In genomic region chr1:206612129-206612876, GRCh38 we compare ENCODE assay signal across 1 cellular context.
TF ChIP-seq lines count a peak whose summit lies in the region.

TSS of gene EIF2D (minus strand) at chr1:206612465. CDS start at chr1:206612342, 123 bp downstream.

TF ChIP-seq in HepG2, 621 proteins besides CTCF, POLR2A, EP300 and RAD21 (continued from another document and continues in another):
- TF ChIP-seq ZNF280B (CRISPR knock-in tag; IDR thresholded peaks at IDR 0.05; ENCODE audit: borderline replicate concordance) (peak; percentile 89), ZFP37 (CRISPR knock-in tag; IDR thresholded peaks at IDR 0.05; ENCODE audit: borderline replicate concordance) (peak; percentile 88; the same call in 1 of the 2 replicates), U2AF2 (IDR thresholded peaks at IDR 0.05; ENCODE audit: low read depth, low read length) (0 out of 2 replicates have a peak, but pooled peaks have one; percentile 59), ZMYM2 (CRISPR knock-in tag; IDR thresholded peaks at IDR 0.05) (peak; percentile 58), RFX3 (CRISPR knock-in tag; IDR thresholded peaks at IDR 0.05) (no peak), ZNF512 (CRISPR knock-in tag; IDR thresholded peaks at IDR 0.05) (0 out of 2 replicates have a peak, but pooled peaks have one; percentile 83), NFYB (CRISPR knock-in tag; IDR thresholded peaks at IDR 0.05) (peak; percentile 49; the same call in 1 of the 2 replicates), ARID5B (CRISPR knock-in tag; IDR thresholded peaks at IDR 0.05) (peak; percentile 89), ZNF672 (CRISPR knock-in tag; IDR thresholded peaks at IDR 0.05) (0 out of 2 replicates have a peak, but pooled peaks have one; percentile 43), GMEB1 (CRISPR knock-in tag; IDR thresholded peaks at IDR 0.05; ENCODE audit: borderline replicate concordance) (peak; percentile 77), AKNA (CRISPR knock-in tag; IDR thresholded peaks at IDR 0.05; ENCODE audit: borderline replicate concordance) (no peak), NR2F1 (CRISPR knock-in tag; IDR thresholded peaks at IDR 0.05) (0 out of 4 replicates have a peak, but pooled peaks have one; percentile 39 to 41), ZHX2 (IDR thresholded peaks at IDR 0.05; ENCODE audit: low read depth) (peak; percentile 83), ZHX2 (CRISPR knock-in tag; IDR thresholded peaks at IDR 0.05; ENCODE audit: borderline replicate concordance) (0 out of 2 replicates have a peak, but pooled peaks have one; percentile 30), ZNF24 (IDR thresholded peaks at IDR 0.05) (peak; percentile 78), RFX1 (IDR thresholded peaks at IDR 0.05) (no peak), ZNF879 (CRISPR knock-in tag; IDR thresholded peaks at IDR 0.05) (0 out of 2 replicates have a peak, but pooled peaks have one; percentile 79), RFX5 (IDR thresholded peaks at IDR 0.05; ENCODE audit: low read depth, low read length) (no peak; the same call in 1 of the 2 replicates), THAP7 (CRISPR knock-in tag; IDR thresholded peaks at IDR 0.05) (peak; percentile 93), FIP1L1 (IDR thresholded peaks at IDR 0.05; ENCODE audit: borderline replicate concordance, insufficient read depth, low read depth, low read length) (no peak; the same call in 1 of the 2 replicates), RBFOX2 (IDR thresholded peaks at IDR 0.05; ENCODE audit: low read depth, low read length) (peak; percentile 94), YEATS4 (CRISPR knock-in tag; IDR thresholded peaks at IDR 0.05; ENCODE audit: borderline replicate concordance) (peak; percentile 99), CSRNP1 (CRISPR knock-in tag; IDR thresholded peaks at IDR 0.05) (peak; percentile 79), ZNF616 (CRISPR knock-in tag; IDR thresholded peaks at IDR 0.05; ENCODE audit: low read depth) (no peak), MED13 (CRISPR knock-in tag; IDR thresholded peaks at IDR 0.05) (peak; percentile 92)
